8 cellular contexts compared by ENCODE assay signal in genomic region chr1:114979278-114979891, GRCh38. TPM values are rescaled to one million over a fixed set of nuclear protein-coding genes. Genes with fewer than 3 reads are reported as not detected.
DNase-seq lines count a peak whose midpoint lies in the region; ATAC-seq and TF ChIP-seq lines count a peak whose summit lies in the region.

No MANE protein-coding gene starts in this region.

- no peak overlapping the region for H3K4me3 Mint-ChIP-seq in CD8-positive, alpha-beta memory T cell
- no peak overlapping the region for H3K4me3 Mint-ChIP-seq in naive thymus-derived CD8-positive, alpha-beta T cell
- no peak overlapping the region for H3K4me3 Mint-ChIP-seq in stimulated activated naive B cell treated with anti-CD40 and anti-IgM and Interleukin-4, amounts not matched to agents 10 μg/mL and 1 μg/mL and 100 μg/mL, for 72 hours

- peaks cover 11 to 18% (median 18%) of the 10 kb centered on the region in 5 donors for H3K9me3 Mint-ChIP-seq in CD8-positive, alpha-beta memory T cell
- H3K9me3 Mint-ChIP-seq in naive thymus-derived CD8-positive, alpha-beta T cell = peaks cover 6 to 20% (median 15%) of the 10 kb centered on the region in 9 donors
- H3K9me3 Mint-ChIP-seq in stimulated activated naive B cell treated with anti-CD40 and anti-IgM and Interleukin-4, amounts not matched to agents 10 μg/mL and 1 μg/mL and 100 μg/mL, for 72 hours = peaks cover 11 to 18% of the 10 kb centered on the region in 2 donors

- ATAC-seq in HCT116 (peak; percentile 69), GM18505 (IDR thresholded peaks at IDR 0.05; ENCODE audit: unreplicated experiment) (no peak)
- peak; percentile 36 to 54 for ATAC-seq in naive thymus-derived CD8-positive, alpha-beta T cell
- ATAC-seq in stimulated activated naive B cell treated with anti-CD40 and anti-IgM and Interleukin-4, amounts not matched to agents 10 μg/mL and 1 μg/mL and 100 μg/mL, for 72 hours (replicated peaks) = peak; percentile 45 to 55

- POLR2A ChIA-PET in CD8-positive, alpha-beta memory T cell (lab: Charles Lee) = no interaction called here
- POLR2A ChIA-PET in HCT116 (lab: Charles Lee) = no interaction called here
- POLR2A ChIA-PET in naive thymus-derived CD8-positive, alpha-beta T cell (lab: Charles Lee) = interaction anchor here (1.0 kb wide), 1 partner anchor 133 kb away, joined by 3 read pairs; no protein-coding TSS in a partner anchor

- TF ChIP-seq CTCF in HCT116 (IDR thresholded peaks at IDR 0.05 in 2 of 3, conservative IDR thresholded peaks at IDR 0.05 in 1 of 3; ENCODE audit: borderline replicate concordance in 1 of 3, insufficient read depth in 1 of 3, low read depth in 2 of 3, low read length in 2 of 3) = peak; percentile 62 to 79 (median 71)
- peak; percentile 74 for TF ChIP-seq CTCF in epithelial cell of esophagus (IDR thresholded peaks at IDR 0.05; ENCODE audit: insufficient read depth, low read depth, low read length, missing control alignments)

- H3K9me2 ChIP-seq in HCT116 (ENCODE audit: insufficient read depth) = no peaks in the 10 kb centered on the region

- H3K36me3 ChIP-seq in CD8-positive, alpha-beta memory T cell (ENCODE audit: insufficient read depth, low read length) = no peaks in the 10 kb centered on the region
- H3K36me3 ChIP-seq in HCT116 (ENCODE audit: control insufficient read depth in 1 of 2, insufficient read depth in 2 of 2, low read length in 2 of 2) = no peaks in the 10 kb centered on the region

- H3K27ac ChIP-seq in CD8-positive, alpha-beta memory T cell (ENCODE audit: low read depth, low read length) = no peak overlapping the region
- H3K27ac ChIP-seq in HCT116 (ENCODE audit: low read depth, low read length) = no peak overlapping the region

- intact Hi-C loops in HCT116 (cut with micrococcal nuclease) = loop anchor here (1.0 to 5.0 kb wide), 4 partner anchors 62 to 618 kb away; no protein-coding TSS in a partner anchor

- H3K4me1 ChIP-seq in CD8-positive, alpha-beta memory T cell (ENCODE audit: insufficient read depth, low read length) = no peaks in the 10 kb centered on the region
- no peaks in the 10 kb centered on the region for H3K4me1 ChIP-seq in HCT116 (ENCODE audit: control insufficient read depth in 1 of 2, insufficient read depth in 2 of 2, low read length in 2 of 2)

- CTCF ChIA-PET in CD8-positive, alpha-beta memory T cell (lab: Charles Lee) = interaction anchor here (0.8 to 2.2 kb wide), 8 partner anchors 73 to 138 kb away, joined by 3 to 31 read pairs (median 4); no protein-coding TSS in a partner anchor
- CTCF ChIA-PET in HCT116 (lab: Charles Lee) = interaction anchor here (1.5 to 2.0 kb wide), 2 partner anchors 62 to 71 kb away, joined by 3 to 16 read pairs; no protein-coding TSS in a partner anchor

- H3K36me3 Mint-ChIP-seq in CD8-positive, alpha-beta memory T cell = peaks cover 0 to 12% (median 1%) of the 10 kb centered on the region in 3 donors
- peaks cover 0 to 15% (median 13%) of the 10 kb centered on the region in 3 donors for H3K36me3 Mint-ChIP-seq in naive thymus-derived CD8-positive, alpha-beta T cell
- peaks cover 8 to 9% of the 10 kb centered on the region in 2 donors for H3K36me3 Mint-ChIP-seq in stimulated activated naive B cell treated with anti-CD40 and anti-IgM and Interleukin-4, amounts not matched to agents 10 μg/mL and 1 μg/mL and 100 μg/mL, for 72 hours

- H3K27me3 Mint-ChIP-seq in CD8-positive, alpha-beta memory T cell = peaks cover 3 to 48% of the 10 kb centered on the region in 2 donors
- peaks cover 4 to 23% (median 10%) of the 10 kb centered on the region in 5 donors for H3K27me3 Mint-ChIP-seq in naive thymus-derived CD8-positive, alpha-beta T cell
- peaks cover 16 to 24% of the 10 kb centered on the region in 2 donors for H3K27me3 Mint-ChIP-seq in stimulated activated naive B cell treated with anti-CD40 and anti-IgM and Interleukin-4, amounts not matched to agents 10 μg/mL and 1 μg/mL and 100 μg/mL, for 72 hours

- H3K4me1 Mint-ChIP-seq in CD8-positive, alpha-beta memory T cell = no peaks in the 10 kb centered on the region
- H3K4me1 Mint-ChIP-seq in naive thymus-derived CD8-positive, alpha-beta T cell = no peaks in the 10 kb centered on the region
- H3K4me1 Mint-ChIP-seq in stimulated activated naive B cell treated with anti-CD40 and anti-IgM and Interleukin-4, amounts not matched to agents 10 μg/mL and 1 μg/mL and 100 μg/mL, for 72 hours = no peaks in the 10 kb centered on the region

- H3K27ac Mint-ChIP-seq in CD8-positive, alpha-beta memory T cell = no peak overlapping the region
- no peak overlapping the region for H3K27ac Mint-ChIP-seq in naive thymus-derived CD8-positive, alpha-beta T cell
- H3K27ac Mint-ChIP-seq in stimulated activated naive B cell treated with anti-CD40 and anti-IgM and Interleukin-4, amounts not matched to agents 10 μg/mL and 1 μg/mL and 100 μg/mL, for 72 hours = no peak overlapping the region

- RAD21 ChIA-PET in HCT116 (lab: Charles Lee; ENCODE audit: low non-redundant PET in 1 of 2, low total read pairs in 2 of 2, uncharacterized antibody in 2 of 2, unreplicated experiment in 2 of 2) = no interaction called here

- H2AFZ ChIP-seq in HCT116 (ENCODE audit: low read depth, low read length, poor library complexity, severe bottlenecking) = peak overlapping the region; percentile 19

- BruUV-seq in HCT116 (replicated peaks; lab: Mats Ljungman, UMichigan) = no TSS peak

- H3K27me3 ChIP-seq in CD8-positive, alpha-beta memory T cell (ENCODE audit: insufficient read depth, low read length, poor library complexity, severe bottlenecking) = no peaks in the 10 kb centered on the region
- no peaks in the 10 kb centered on the region for H3K27me3 ChIP-seq in HCT116 (ENCODE audit: insufficient read depth, low read length)

- peak; percentile 75 for TF ChIP-seq RAD21 in HCT116 (IDR thresholded peaks at IDR 0.05; ENCODE audit: low read depth)

- H4K20me1 ChIP-seq in HCT116 (ENCODE audit: insufficient read depth) = no peaks in the 10 kb centered on the region

- TF ChIP-seq POLR2A in HCT116 (IDR thresholded peaks at IDR 0.05; ENCODE audit: borderline replicate concordance, extremely low read depth, insufficient read depth, insufficient read length) = no peak
- TF ChIP-seq POLR2A in GM18505 (IDR thresholded peaks at IDR 0.05; ENCODE audit: borderline replicate concordance, extremely low read depth, insufficient read depth, insufficient read length) = no peak

- DNase-seq in CD8-positive, alpha-beta memory T cell = peak; percentile 48 to 68 (median 58)
- peak; percentile 46 for DNase-seq in HCT116 (ENCODE audit: low read depth, low spot score)
- DNase-seq in NCI-H82 (lab: John Stamatoyannopoulos, UW) = peak; percentile 80
- DNase-seq in activated CD8-positive, alpha-beta memory T cell treated with anti-CD3 and anti-CD28 coated beads for 48 hours (ENCODE audit: low read depth in 2 of 3, low spot score in 2 of 3) = peak; percentile 10 to 24 (median 23)
- peak; percentile 68 for DNase-seq in epithelial cell of esophagus (ENCODE audit: low read depth)
- peak; percentile 38 to 81 (median 66) for DNase-seq in naive thymus-derived CD8-positive, alpha-beta T cell
- peak; percentile 13 for DNase-seq in stimulated activated naive B cell treated with anti-CD40 and anti-IgM and Interleukin-4, amounts not matched to agents 10 μg/mL and 1 μg/mL and 100 μg/mL, for 72 hours

- no peaks in the 10 kb centered on the region for H3K9me3 ChIP-seq in CD8-positive, alpha-beta memory T cell (ENCODE audit: low read length)
- peaks cover 0 to 5% of the 10 kb centered on the region in 2 experiments; a peak in 1 of 4 replicates for H3K9me3 ChIP-seq in HCT116 (ENCODE audit: control insufficient read depth in 1 of 2, insufficient read depth in 1 of 2, low read depth in 1 of 2, low read length in 2 of 2)

- no peaks in the 10 kb centered on the region for H3K79me2 ChIP-seq in HCT116 (ENCODE audit: insufficient read depth, low read length)

- no peak overlapping the region for H3K4me3 ChIP-seq in CD8-positive, alpha-beta memory T cell (ENCODE audit: low read length)
- H3K4me3 ChIP-seq in HCT116 (replicated peaks in 1 of 2; ENCODE audit: low read depth in 1 of 2, low read length in 2 of 2) (no peak overlapping the region), epithelial cell of esophagus (ENCODE audit: low read length) (no peak overlapping the region)

- no peak overlapping the region for H3K4me2 ChIP-seq in HCT116 (ENCODE audit: low read length)

- no peak overlapping the region for H3K9ac ChIP-seq in HCT116 (ENCODE audit: low read length)

TF ChIP-seq in HCT116, 20 proteins besides CTCF, POLR2A, EP300 and RAD21:
- TF ChIP-seq EZH2phosphoT487 (IDR thresholded peaks at IDR 0.05; ENCODE audit: borderline replicate concordance) (no peak), ZFX (IDR thresholded peaks at IDR 0.05) (no peak), SIN3A (IDR thresholded peaks at IDR 0.05; ENCODE audit: low read depth) (no peak), YY1 (IDR thresholded peaks at IDR 0.05; ENCODE audit: extremely low read depth, insufficient replicate concordance, low read depth, low read length) (no peak), MAX (IDR thresholded peaks at IDR 0.05) (no peak), JUND (IDR thresholded peaks at IDR 0.05) (no peak), TCF7L2 (IDR thresholded peaks at IDR 0.05; ENCODE audit: borderline replicate concordance, extremely low read depth, insufficient read depth, insufficient read length) (no peak), FOSL1 (IDR thresholded peaks at IDR 0.05; ENCODE audit: low read depth) (no peak), EZH2 (IDR thresholded peaks at IDR 0.05) (no peak), CEBPB (IDR thresholded peaks at IDR 0.05; ENCODE audit: low read depth) (no peak), ATF3 (IDR thresholded peaks at IDR 0.05) (no peak)

RNA-seq across cellular contexts. Expression of gene TSHB, which starts 50.2 kb away (rescaled TPM):
- not detected for total RNA-seq in CD8-positive, alpha-beta memory T cell
- polyA plus RNA-seq in CD8-positive, alpha-beta memory T cell = not detected
- not detected for total RNA-seq in HCT116 (2021; ENCODE audit: unreplicated experiment)
- polyA plus RNA-seq in HCT116 (2012) = not detected in 2 replicates
- not detected for total RNA-seq in naive thymus-derived CD8-positive, alpha-beta T cell
- not detected for polyA plus RNA-seq in naive thymus-derived CD8-positive, alpha-beta T cell

Comparison
In these comparisons a context has a peak if more than half of its experiments do, and no peak if none do; other contexts are left out.
1. DNase-seq: peak in every context shown above with its lines; median percentile 80 in NCI-H82; 68 in epithelial cell of esophagus; 66 in naive thymus-derived CD8-positive, alpha-beta T cell; 58 in CD8-positive, alpha-beta memory T cell; 46 in HCT116; 23 in activated CD8-positive, alpha-beta memory T cell treated with anti-CD3 and anti-CD28 coated beads for 48 hours; 13 in stimulated activated naive B cell treated with anti-CD40 and anti-IgM and Interleukin-4, amounts not matched to agents 10 μg/mL and 1 μg/mL and 100 μg/mL, for 72 hours.